28 cellular contexts compared by ENCODE assay signal in genomic region chr22:43754176-43754575, GRCh38.
"Had no signal": no experiment of that assay in that cellular context is flagged by ENCODE, and none has a peak within 500 bp of the region (broad histone marks: within the 10 kb centered on the region; RNA-seq: fewer than 3 reads in every experiment).

No MANE protein-coding gene starts in this region.

- ATAC-seq: stimulated activated effector memory CD8-positive, alpha-beta T cell treated with anti-CD3 and anti-CD28 coated beads, Interleukin-12 subunit alpha, Interleukin-12 subunit beta, amount 100 ng/mL, for 72 hours; stimulated activated memory B cell treated with anti-CD40 and anti-IgM and Interleukin-4, amounts not matched to agents 10 μg/mL and 1 μg/mL and 100 μg/mL, for 72 hours; stimulated activated naive B cell treated with anti-CD40 and anti-IgM and Interleukin-4, amounts not matched to agents 10 μg/mL and 1 μg/mL and 100 μg/mL, for 72 hours; stimulated activated naive CD8-positive, alpha-beta T cell treated with anti-CD3 and anti-CD28 coated beads, Interleukin-15, amount 100 ng/mL, for 72 hours; stimulated activated naive CD8-positive, alpha-beta T cell treated with anti-CD3 and anti-CD28 coated beads, Interleukin-15, Interleukin-2, amounts not matched to agents 100 U/mL and 50 U/mL, for 24 hours; upper lobe of right lung had no signal

- H3K27ac Mint-ChIP-seq: stimulated activated effector memory CD8-positive, alpha-beta T cell treated with anti-CD3 and anti-CD28 coated beads, Interleukin-12 subunit alpha, Interleukin-12 subunit beta, amount 100 ng/mL, for 72 hours; stimulated activated memory B cell treated with anti-CD40 and anti-IgM and Interleukin-4, amounts not matched to agents 10 μg/mL and 1 μg/mL and 100 μg/mL, for 72 hours; stimulated activated naive B cell treated with anti-CD40 and anti-IgM and Interleukin-4, amounts not matched to agents 10 μg/mL and 1 μg/mL and 100 μg/mL, for 72 hours; stimulated activated naive CD8-positive, alpha-beta T cell treated with anti-CD3 and anti-CD28 coated beads, Interleukin-15, amount 100 ng/mL, for 72 hours; stimulated activated naive CD8-positive, alpha-beta T cell treated with anti-CD3 and anti-CD28 coated beads, Interleukin-15, Interleukin-2, amounts not matched to agents 100 ng/mL and 50 ng/mL, for 24 hours; type B pancreatic cell had no signal

- H3K27me3 ChIP-seq: stomach, suprapubic skin, testis, thyroid gland, tibial artery, tibial nerve, transverse colon, upper lobe of left lung, upper lobe of right lung, uterus, vagina had no signal

- H3K9me3 ChIP-seq: stomach, suprapubic skin, testis, thoracic aorta, thyroid gland, tibial artery, tibial nerve, transverse colon, upper lobe of left lung, upper lobe of right lung, uterus, vagina had no signal

- H3K4me1 ChIP-seq: stomach, suprapubic skin, testis, tibial artery, tibial nerve, transverse colon, upper lobe of left lung, upper lobe of right lung, uterus, vagina had no signal

- H3K36me3 ChIP-seq: stomach, suprapubic skin, thoracic aorta, thyroid gland, tibial artery, transverse colon, upper lobe of left lung, upper lobe of right lung, uterus, vagina had no signal

- DNase-seq: stimulated activated CD4-positive, alpha-beta T cell treated with anti-CD3 and anti-CD28 coated beads, Interleukin-2, amount 100 ng/mL, for 48 hours; stimulated activated CD4-positive, alpha-beta T cell treated with anti-CD3 and anti-CD28 coated beads, Interleukin-4, amount 100 ng/mL, for 1 hour; stimulated activated CD4-positive, alpha-beta T cell treated with anti-CD3 and anti-CD28 coated beads, Interleukin-4, amount 100 ng/mL, for 24 hours; stimulated activated CD4-positive, alpha-beta T cell treated with anti-CD3 and anti-CD28 coated beads, Interleukin-4, amount 100 ng/mL, for 4 hours; stimulated activated CD8-positive, alpha-beta memory T cell treated with anti-CD3 and anti-CD28 coated beads, Interleukin-4, amount 100 ng/mL, for 48 hours; stimulated activated naive B cell treated with anti-CD40 and anti-IgM and Interleukin-4, amounts not matched to agents 10 μg/mL and 1 μg/mL and 100 μg/mL, for 72 hours; stimulated activated naive CD4-positive, alpha-beta T cell; stimulated activated naive CD4-positive, alpha-beta T cell treated with Interleukin-2 at 50 U/mL for 16 hours; stimulated activated naive CD8-positive, alpha-beta T cell treated with anti-CD3 and anti-CD28 coated beads, Interleukin-15, amount 100 ng/mL, for 72 hours; stimulated activated naive CD8-positive, alpha-beta T cell treated with anti-CD3 and anti-CD28 coated beads, Interleukin-15, Interleukin-2, amounts not matched to agents 100 U/mL and 50 U/mL, for 24 hours; stomach; substantia nigra; testis; thyroid gland; tibial artery; transverse colon; trophoblast cell; upper lobe of left lung; upper lobe of right lung; uterus had no signal

- H3K36me3 Mint-ChIP-seq: stimulated activated memory B cell treated with anti-CD40 and anti-IgM and Interleukin-4, amounts not matched to agents 10 μg/mL and 1 μg/mL and 100 μg/mL, for 72 hours; stimulated activated naive B cell treated with anti-CD40 and anti-IgM and Interleukin-4, amounts not matched to agents 10 μg/mL and 1 μg/mL and 100 μg/mL, for 72 hours had no signal

- H3K4me3 ChIP-seq: stomach, suprapubic skin, testis, thoracic aorta, thyroid gland, tibial artery, tibial nerve, transverse colon, upper lobe of left lung, upper lobe of right lung, uterus, vagina had no signal

- H3K4me1 Mint-ChIP-seq: stimulated activated effector memory CD8-positive, alpha-beta T cell treated with anti-CD3 and anti-CD28 coated beads, Interleukin-12 subunit alpha, Interleukin-12 subunit beta, amount 100 ng/mL, for 72 hours; stimulated activated memory B cell treated with anti-CD40 and anti-IgM and Interleukin-4, amounts not matched to agents 10 μg/mL and 1 μg/mL and 100 μg/mL, for 72 hours; stimulated activated naive B cell treated with anti-CD40 and anti-IgM and Interleukin-4, amounts not matched to agents 10 μg/mL and 1 μg/mL and 100 μg/mL, for 72 hours; stimulated activated naive CD8-positive, alpha-beta T cell treated with anti-CD3 and anti-CD28 coated beads, Interleukin-15, amount 100 ng/mL, for 72 hours had no signal

- H3K27ac ChIP-seq: stomach, suprapubic skin, testis, thoracic aorta, thyroid gland, tibial artery, tibial nerve, transverse colon, upper lobe of left lung, upper lobe of right lung, uterus, vagina had no signal

- H3K4me3 Mint-ChIP-seq: stimulated activated effector memory CD8-positive, alpha-beta T cell treated with anti-CD3 and anti-CD28 coated beads, Interleukin-12 subunit alpha, Interleukin-12 subunit beta, amount 100 ng/mL, for 72 hours; stimulated activated memory B cell treated with anti-CD40 and anti-IgM and Interleukin-4, amounts not matched to agents 10 μg/mL and 1 μg/mL and 100 μg/mL, for 72 hours; stimulated activated naive B cell treated with anti-CD40 and anti-IgM and Interleukin-4, amounts not matched to agents 10 μg/mL and 1 μg/mL and 100 μg/mL, for 72 hours; stimulated activated naive CD8-positive, alpha-beta T cell treated with anti-CD3 and anti-CD28 coated beads, Interleukin-15, amount 100 ng/mL, for 72 hours; stimulated activated naive CD8-positive, alpha-beta T cell treated with anti-CD3 and anti-CD28 coated beads, Interleukin-15, Interleukin-2, amounts not matched to agents 100 ng/mL and 50 ng/mL, for 24 hours; type B pancreatic cell had no signal

- H3K9me3 Mint-ChIP-seq: stimulated activated effector memory CD8-positive, alpha-beta T cell treated with anti-CD3 and anti-CD28 coated beads, Interleukin-12 subunit alpha, Interleukin-12 subunit beta, amount 100 ng/mL, for 72 hours; stimulated activated naive CD8-positive, alpha-beta T cell treated with anti-CD3 and anti-CD28 coated beads, Interleukin-15, amount 100 ng/mL, for 72 hours; stimulated activated naive CD8-positive, alpha-beta T cell treated with anti-CD3 and anti-CD28 coated beads, Interleukin-15, Interleukin-2, amounts not matched to agents 100 ng/mL and 50 ng/mL, for 24 hours; type B pancreatic cell had no signal
